In genomic region chr11:93740031-93740801, GRCh38 we compare ENCODE assay signal across 8 cellular contexts. TPM values are rescaled to one million over a fixed set of nuclear protein-coding genes. Genes with fewer than 3 reads are reported as not detected.
DNase-seq lines count a peak whose midpoint lies in the region; ATAC-seq and TF ChIP-seq lines count a peak whose summit lies in the region.

No MANE protein-coding gene starts in this region.

- H3K9me3 ChIP-seq in DND-41 (ENCODE audit: insufficient read depth, low read length, severe bottlenecking): no peaks in the 10 kb centered on the region

- H3K79me2 ChIP-seq in DND-41 (ENCODE audit: insufficient read depth, low read length): peaks cover 95% of the 10 kb centered on the region

- H4K20me1 ChIP-seq in DND-41 (ENCODE audit: insufficient read depth, low read length): peaks cover 37% of the 10 kb centered on the region

- H3K9me3 Mint-ChIP-seq in osteocyte (ENCODE audit: unreplicated experiment): no peaks in the 10 kb centered on the region

- peaks cover 56% of the 10 kb centered on the region for H3K4me1 ChIP-seq in DND-41 (ENCODE audit: insufficient read depth, low read length)

- H3K4me1 Mint-ChIP-seq in osteocyte (ENCODE audit: unreplicated experiment): peaks cover 57% of the 10 kb centered on the region

- peak overlapping the region; percentile 99 for H3K27ac Mint-ChIP-seq in osteocyte (ENCODE audit: unreplicated experiment)

- no peak for TF ChIP-seq CTCF in DND-41 (IDR thresholded peaks at IDR 0.05; ENCODE audit: borderline replicate concordance, extremely low read depth, low read length, poor library complexity, severe bottlenecking)
- TF ChIP-seq CTCF in HL-60 (IDR thresholded peaks at IDR 0.05; ENCODE audit: insufficient read depth, low read length): no peak
- no peak for TF ChIP-seq CTCF in epithelial cell of proximal tubule (conservative IDR thresholded peaks at IDR 0.05; ENCODE audit: low read depth, low read length)
- no peak for TF ChIP-seq CTCF in osteocyte (IDR thresholded peaks at IDR 0.05)

- H2AFZ ChIP-seq in DND-41 (ENCODE audit: low read depth, low read length): 0 out of 2 replicates have a peak overlapping the region, but pooled peaks have one; percentile 93

- peaks cover 61% of the 10 kb centered on the region for H3K36me3 ChIP-seq in DND-41 (ENCODE audit: insufficient read depth, low read length)

- H3K9ac ChIP-seq in DND-41 (ENCODE audit: low read depth, low read length): peak overlapping the region; percentile 85

- peak overlapping the region; percentile 99 for H3K4me3 Mint-ChIP-seq in osteocyte (ENCODE audit: unreplicated experiment)

- no peaks in the 10 kb centered on the region for H3K27me3 ChIP-seq in DND-41 (ENCODE audit: insufficient read depth, low read length, poor library complexity)
- no peaks in the 10 kb centered on the region for H3K27me3 ChIP-seq in HL-60 (ENCODE audit: insufficient read depth, poor library complexity, severe bottlenecking)

- DNase-seq in DND-41 (peak; percentile 30), HL-60 (ENCODE audit: low read depth in 1 of 2, low spot score in 1 of 2) (peak in 1 of 2 experiments; percentile 64), epithelial cell of proximal tubule (ENCODE audit: low read depth) (no peak), osteocyte (ENCODE audit: extremely low spot score, unreplicated experiment) (no peak), KG1 (lab: John Stamatoyannopoulos, UW) (no peak), NCI-H1694 (lab: John Stamatoyannopoulos, UW) (no peak)
- DNase-seq in activated CD4-positive, alpha-beta T cell treated with anti-CD3 and anti-CD28 coated beads for 4 hours: peak; percentile 37 to 38

- H3K27me3 Mint-ChIP-seq in osteocyte (ENCODE audit: unreplicated experiment): no peaks in the 10 kb centered on the region

- peak overlapping the region; percentile 71 for H3K4me2 ChIP-seq in DND-41 (ENCODE audit: insufficient read depth, low read length)

- ATAC-seq in DND-41 (ENCODE audit: insufficient read depth, low read depth) (no peak), GM19035 (IDR thresholded peaks at IDR 0.05; ENCODE audit: unreplicated experiment) (no peak)

- peak overlapping the region; percentile 70 to 73 for H3K4me3 ChIP-seq in DND-41 (ENCODE audit: low read depth in 1 of 2, low read length in 2 of 2)
- peak overlapping the region; percentile 90 for H3K4me3 ChIP-seq in HL-60 (replicated peaks; ENCODE audit: insufficient read depth, low read length)
- peak overlapping the region; percentile 90 for H3K4me3 ChIP-seq in epithelial cell of proximal tubule (ENCODE audit: low read depth, low read length)

- H3K27ac ChIP-seq in DND-41 (ENCODE audit: low read length) (peak overlapping the region; percentile 89), HL-60 (replicated peaks) (peak overlapping the region; percentile 98)

- H3K36me3 Mint-ChIP-seq in osteocyte (ENCODE audit: unreplicated experiment): peaks cover 41% of the 10 kb centered on the region

RNA-seq across cellular contexts. Expression of gene TAF1D, which starts 1.1 kb away (rescaled TPM):
- total RNA-seq in epithelial cell of proximal tubule (104 and 124 TPM in 2 replicates), osteocyte (82.6 and 84.2 TPM in 2 replicates)

RNA-seq across cellular contexts. Expression of gene C11orf54, which starts 1.3 kb away (rescaled TPM):
- total RNA-seq in epithelial cell of proximal tubule (9.7 and 24.6 TPM in 2 replicates), osteocyte (23.5 and 25.2 TPM in 2 replicates)

RNA-seq across cellular contexts. Expression of gene MED17, which starts 43.9 kb away (rescaled TPM):
- total RNA-seq in epithelial cell of proximal tubule: 26.9 and 33.4 TPM in 2 replicates
- total RNA-seq in osteocyte: 30.9 and 37.8 TPM in 2 replicates

Comparison
In these comparisons a context has a peak if more than half of its experiments do, and no peak if none do; other contexts are left out.
1. DNase-seq: peak in DND-41 (single experiment) and activated CD4-positive, alpha-beta T cell treated with anti-CD3 and anti-CD28 coated beads for 4 hours (2 of 2); none in epithelial cell of proximal tubule (single experiment), osteocyte (single experiment), KG1 (single experiment) and NCI-H1694 (single experiment).
2. Peak in every context shown above with its lines, with median percentiles within 50 percentile points of each other: H3K4me3 ChIP-seq.